Comparison of ENCODE assay signal across 15 cellular contexts in the genomic region with DNA sequence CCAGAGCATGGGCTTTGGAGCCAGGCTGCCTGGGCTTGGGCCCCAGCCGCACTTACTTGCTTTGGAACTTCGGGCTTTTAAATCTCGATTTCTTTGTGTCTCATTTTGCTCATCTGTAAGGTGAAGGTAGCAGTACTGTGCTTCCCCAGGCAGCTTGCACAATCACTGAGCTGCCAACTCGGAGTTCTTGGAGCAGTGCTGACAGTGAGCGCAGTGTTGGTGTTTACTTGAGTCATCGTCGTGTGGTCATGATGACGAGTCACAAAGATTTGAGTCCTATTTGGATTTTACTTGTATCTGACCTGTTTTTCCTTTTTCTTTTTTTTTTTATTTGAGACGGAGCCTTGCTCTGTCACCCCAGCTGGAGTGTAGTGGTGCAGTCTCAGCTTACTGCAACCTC. TPM values are rescaled to one million over a fixed set of nuclear protein-coding genes. Genes with fewer than 3 reads are reported as not detected.
A peak's percentile ranks its signal among the peaks of the same experiment; 100 is the strongest.
DNase-seq lines count a peak whose midpoint lies in the region; ATAC-seq, FAIRE-seq and TF ChIP-seq lines count a peak whose summit lies in the region.
"Had no signal": no experiment of that assay in that cellular context is flagged by ENCODE, and none has a peak within 500 bp of the region (broad histone marks: within the 10 kb centered on the region; RNA-seq: fewer than 3 reads in every experiment).

No MANE protein-coding gene starts in this region.

- H3K27me3 Mint-ChIP-seq in memory B cell: no peaks in the 10 kb centered on the region

- intact Hi-C loops in K562 (cut with micrococcal nuclease): no loop called here

- no peaks in the 10 kb centered on the region for H3K9me3 ChIP-seq in K562 (replicated peaks; ENCODE audit: control insufficient read depth, insufficient read depth, low read depth, low read length)
- H3K9me3 ChIP-seq: spleen had no signal

- no peak for FAIRE-seq in HTR-8/SVneo (lab: Jason Lieb, UNC)
- no peak for FAIRE-seq in K562 (lab: Jason Lieb, UNC)
- FAIRE-seq: frontal cortex, GM12878 had no signal

- ATAC-seq in K562 (no peak), memory B cell (ENCODE audit: low read depth) (no peak)
- ATAC-seq: GM12878, left colon had no signal

- in situ Hi-C loops in K562 (cut with MboI): no loop called here

- no peaks in the 10 kb centered on the region for H3K4me1 Mint-ChIP-seq in memory B cell

- no peak for TF ChIP-seq EP300 in K562 (IDR thresholded peaks at IDR 0.05; ENCODE audit: low read length)

- TF ChIP-seq CTCF in BJ (IDR thresholded peaks at IDR 0.05; ENCODE audit: insufficient read depth, low read depth, low read length): no peak
- TF ChIP-seq CTCF in K562 (IDR thresholded peaks at IDR 0.05 in 2 of 3, conservative IDR thresholded peaks at IDR 0.05 in 1 of 3; ENCODE audit: insufficient read depth in 2 of 3, low read depth in 1 of 3, low read length in 3 of 3): no peak

- TF ChIP-seq RAD21 in K562 (CRISPR knock-in tag; conservative IDR thresholded peaks at IDR 0.05 in 1 of 2, IDR thresholded peaks at IDR 0.05 in 1 of 2): no peak

- H3K79me2 ChIP-seq in K562 (ENCODE audit: control insufficient read depth, insufficient read depth, low read length): no peaks in the 10 kb centered on the region

- BruUV-seq in K562 (replicated peaks; lab: Mats Ljungman, UMichigan): no TSS peak

- no peak overlapping the region for H3K4me2 ChIP-seq in K562 (ENCODE audit: insufficient read depth, low read length)

- H4K20me1 ChIP-seq in K562 (replicated peaks; ENCODE audit: control insufficient read depth, insufficient read depth, low read length): peaks cover 3% of the 10 kb centered on the region; the same call in 1 of the 2 replicates

- DNase-seq in BJ (ENCODE audit: low read depth) (peak; percentile 56), HTR-8/SVneo (ENCODE audit: insufficient read length, low spot score) (peak; percentile 49), K562 (ENCODE audit: extremely low read depth in 1 of 4, low spot score in 3 of 4) (peak in 1 of 4 experiments; percentile 13), memory B cell (ENCODE audit: low spot score in 2 of 2) (no peak), NCI-H1436 treated with DMSO at 0.1 percent for 48 hours (lab: John Stamatoyannopoulos, UW) (no peak), mucosa of gallbladder (ENCODE audit: low spot score) (no peak), NCI-H1417 (lab: John Stamatoyannopoulos, UW) (no peak), superior temporal gyrus (ENCODE audit: extremely low spot score) (no peak)
- DNase-seq: central memory CD4-positive, alpha-beta T cell; left colon; MM.1S; NCI-H510A treated with DMSO at 0.1 percent for 48 hours; spleen had no signal

- no peaks in the 10 kb centered on the region for H3K9me1 ChIP-seq in K562 (ENCODE audit: control insufficient read depth, insufficient read depth, low read length)

- 76% methylated on average over 9 of the region's 9 CpGs for WGBS in K562 (ENCODE audit: insufficient coverage, low coverage, missing lambda C conversion rate)

- H3K36me3 Mint-ChIP-seq in memory B cell: peaks cover 50% of the 10 kb centered on the region

- CTCF ChIA-PET in BJ (lab: Yijun Ruan, JAX): interaction anchor here (1.3 kb wide), 2 partner anchors 11 to 228 kb away, joined by 3 to 5 read pairs; partner anchors contain the start of gene DIP2B
- CTCF ChIA-PET in K562 (lab: Yijun Ruan, JAX; ENCODE audit: low intra/inter-chr PET ratio): no interaction called here

- H3K9me3 Mint-ChIP-seq in memory B cell: no peaks in the 10 kb centered on the region

- no peak overlapping the region for H3K27ac ChIP-seq in K562 (ENCODE audit: extremely low read depth, low read depth, low read length)
- H3K27ac ChIP-seq: spleen had no signal

- H3K27me3 ChIP-seq in BJ (ENCODE audit: control insufficient read depth, insufficient read depth, low read length): no peaks in the 10 kb centered on the region
- no peaks in the 10 kb centered on the region for H3K27me3 ChIP-seq in K562 (ENCODE audit: control insufficient read depth in 2 of 2, insufficient read depth in 2 of 2, low read length in 2 of 2)
- H3K27me3 ChIP-seq: spleen had no signal

- no peak overlapping the region for H3K9ac ChIP-seq in K562 (ENCODE audit: insufficient read depth in 1 of 2, low read depth in 2 of 2, low read length in 2 of 2)

- H2AFZ ChIP-seq in K562 (ENCODE audit: low read depth, low read length): no peak overlapping the region

- H3K27ac Mint-ChIP-seq in memory B cell: peak overlapping the region; percentile 38

- POLR2A ChIA-PET in BJ (lab: Charles Lee): interaction anchor here (0.6 kb wide), 1 partner anchor 21 kb away, joined by 3 read pairs; no protein-coding TSS in a partner anchor
- POLR2A ChIA-PET in K562 (lab: Yijun Ruan, JAX): interaction anchor here (0.6 to 1.5 kb wide), 5 partner anchors 11 to 410 kb away, joined by 3 to 6 read pairs (median 3); no protein-coding TSS in a partner anchor

- TF ChIP-seq POLR2A in K562 (conservative IDR thresholded peaks at IDR 0.05): no peak

- no peak overlapping the region for H3K4me3 ChIP-seq in BJ (ENCODE audit: low read depth, low read length)
- H3K4me3 ChIP-seq in K562: no peak overlapping the region
- H3K4me3 ChIP-seq: GM12878, spleen had no signal

- H3K4me3 Mint-ChIP-seq in memory B cell: no peak overlapping the region

- peaks cover 13% of the 10 kb centered on the region for H3K36me3 ChIP-seq in BJ (ENCODE audit: control insufficient read depth, insufficient read depth, low read length)
- peaks cover 76% of the 10 kb centered on the region for H3K36me3 ChIP-seq in K562 (ENCODE audit: control insufficient read depth, insufficient read depth, low read length)

- peaks cover 0 to 3% of the 10 kb centered on the region in 2 experiments; a peak in 1 of 5 replicates for H3K4me1 ChIP-seq in K562 (replicated peaks in 1 of 2; ENCODE audit: control insufficient read depth in 2 of 2, insufficient read depth in 2 of 2, low read length in 2 of 2)

TF ChIP-seq in K562, 482 proteins besides CTCF, POLR2A, EP300 and RAD21:
- TF ChIP-seq FOSL1 (tag; conservative IDR thresholded peaks at IDR 0.05) (peak; percentile 68; the same call in 1 of the 2 replicates), SMARCB1 (IDR thresholded peaks at IDR 0.05; ENCODE audit: insufficient read length, low read depth) (no peak), CEBPB (tag; IDR thresholded peaks at IDR 0.05) (0 out of 2 replicates have a peak, but pooled peaks have one; percentile 32), PRPF4 (IDR thresholded peaks at IDR 0.05; ENCODE audit: insufficient read depth, low read depth, low read length, poor library complexity, severe bottlenecking) (no peak), CEBPG (CRISPR knock-in tag; IDR thresholded peaks at IDR 0.05) (no peak), CEBPG (tag; conservative IDR thresholded peaks at IDR 0.05 in 1 of 2, IDR thresholded peaks at IDR 0.05 in 1 of 2) (0 out of 4 replicates have a peak, but pooled peaks of 1 of the 2 experiments have one; percentile 26)
- TF ChIP-seq, protein P1, sequence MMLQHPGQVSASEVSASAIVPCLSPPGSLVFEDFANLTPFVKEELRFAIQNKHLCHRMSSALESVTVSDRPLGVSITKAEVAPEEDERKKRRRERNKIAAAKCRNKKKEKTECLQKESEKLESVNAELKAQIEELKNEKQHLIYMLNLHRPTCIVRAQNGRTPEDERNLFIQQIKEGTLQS (IDR thresholded peaks at IDR 0.05): peak; percentile 26; the same call in 1 of the 2 replicates
- TF ChIP-seq, protein P1 (CRISPR knock-in tag; conservative IDR thresholded peaks at IDR 0.05): no peak

RNA-seq across cellular contexts. Expression of gene ATF1, which starts 31.3 kb away (rescaled TPM):
- polyA plus RNA-seq in BJ (2011; rRNA removed) (69.3 and 72.5 TPM in 2 replicates), K562 (2011; rRNA removed) (83.5 and 87.8 TPM in 2 replicates), K562 (2014; fragmentation: Illumina TruSeq; extraction: Trizol) (61.5 and 62.2 TPM in 2 replicates), K562 (2014; fragmentation: Nextera tagmentation; extraction: Ambion mirVana) (10 to 100 TPM; 19.8 to 24.5 TPM), K562 (2014; rRNA removed) (60.1 and 78.3 TPM in 2 replicates)
- polyA minus RNA-seq in BJ (2011; rRNA and poly(A)+ RNA removed): 36.7 and 53.5 TPM in 2 replicates
- total RNA-seq in K562 (2011; cell fraction: chromatin; rRNA removed; ENCODE audit: low replicate concordance): 26.6 and 28.7 TPM in 2 replicates
- total RNA-seq in K562 (2011; cell fraction: nucleolus; rRNA removed): 23.5 and 27.1 TPM in 2 replicates
- 20.5 and 21.0 TPM in 2 replicates for total RNA-seq in K562 (2011; cell fraction: nucleoplasm; rRNA removed)
- total RNA-seq in K562 (2014; rRNA removed) (74.8 and 75.1 TPM in 2 replicates), K562 (2014; rRNA removed; fragmentation: Illumina TruSeq; extraction: Trizol) (43.3 and 56.1 TPM in 2 replicates), K562 (2015; rRNA removed; fragmentation: Illumina TruSeq; extraction: Trizol) (46.6 and 48.9 TPM in 2 replicates), K562 (2021) (51.1 and 51.4 TPM in 2 replicates), mucosa of gallbladder (34.6 TPM)
- 39.7 and 78.8 TPM in 2 replicates for polyA plus RNA-seq in K562 (2011; cell fraction: cytosol; rRNA removed)
- polyA plus RNA-seq in K562 (2011; cell fraction: nucleus; rRNA removed): 36.0 and 39.0 TPM in 2 replicates
- polyA plus RNA-seq in K562 (2012): 33.6 and 43.3 TPM in 2 replicates
- 68.4 and 70.8 TPM in 2 replicates for polyA minus RNA-seq in K562 (2011; rRNA and poly(A)+ RNA removed)
- 30.5 and 35.6 TPM in 2 replicates for polyA minus RNA-seq in K562 (2011; cell fraction: cytosol; rRNA and poly(A)+ RNA removed)
- polyA minus RNA-seq in K562 (2011; cell fraction: nucleus; rRNA and poly(A)+ RNA removed): 14.3 and 31.5 TPM in 2 replicates

Comparison
In these comparisons a context has a peak if more than half of its experiments do, and no peak if none do; other contexts are left out.
1. DNase-seq: peak in BJ (single experiment) and HTR-8/SVneo (single experiment); none in memory B cell (0 of 2), NCI-H1436 treated with DMSO at 0.1 percent for 48 hours (single experiment), mucosa of gallbladder (single experiment), NCI-H1417 (0 of 3) and superior temporal gyrus (single experiment).